10 cellular contexts compared by ENCODE assay signal in genomic region chr6:111462770-111463391, GRCh38. TPM values are rescaled to one million over a fixed set of nuclear protein-coding genes. Genes with fewer than 3 reads are reported as not detected.
DNase-seq lines count a peak whose midpoint lies in the region; ATAC-seq and TF ChIP-seq lines count a peak whose summit lies in the region.
"Had no signal": no experiment of that assay in that cellular context is flagged by ENCODE, and none has a peak within 500 bp of the region (broad histone marks: within the 10 kb centered on the region; RNA-seq: fewer than 3 reads in every experiment).

No MANE protein-coding gene starts in this region.

- H3K79me2 ChIP-seq in PC-9 (ENCODE audit: low read depth) = peaks cover 29% of the 10 kb centered on the region

- 60 to 67% (median 63%) methylated on average over 7 of the region's 7 CpGs for WGBS in adrenal gland, 4 donors
- 76 to 87% (median 78%) methylated on average over 7 of the region's 7 CpGs for WGBS in spleen, 5 donors

- TF ChIP-seq POLR2A in adrenal gland (IDR thresholded peaks at IDR 0.05) (no peak), spleen (IDR thresholded peaks at IDR 0.05) (no peak)

- H3K4me3 Mint-ChIP-seq in activated CD8-positive, alpha-beta T cell treated with anti-CD3 and anti-CD28 coated beads, Interleukin-2, amount 10 ng/mL, durations not matched to agents 7 days and 5 days = no peak overlapping the region

- H3K4me1 ChIP-seq in adrenal gland (replicated peaks in 1 of 2) = peaks cover 0 to 34% of the 10 kb centered on the region in 2 donors
- peaks cover 38% of the 10 kb centered on the region for H3K4me1 ChIP-seq in left ventricle myocardium inferior
- peaks cover 6 to 35% (median 21%) of the 10 kb centered on the region in 6 donors for H3K4me1 ChIP-seq in spleen
- peaks cover 3% of the 10 kb centered on the region; the same call in 1 of the 2 replicates for H3K4me1 ChIP-seq in PC-9 (replicated peaks; ENCODE audit: insufficient read depth)

- peaks cover 27% of the 10 kb centered on the region for H3K36me3 Mint-ChIP-seq in activated CD8-positive, alpha-beta T cell treated with anti-CD3 and anti-CD28 coated beads, Interleukin-2, amount 10 ng/mL, durations not matched to agents 7 days and 5 days (ENCODE audit: low read depth)

- H3K27ac ChIP-seq in adrenal gland (peak overlapping the region in 3 of 5 donors; percentile 35 to 80 (median 77)), left ventricle myocardium inferior (replicated peaks) (peak overlapping the region; percentile 70), spleen (peak overlapping the region in 7 of 8 donors; percentile 47 to 83 (median 72)), PC-9 (no peak overlapping the region)

- H3K36me3 ChIP-seq in adrenal gland (replicated peaks in 1 of 2) (no peaks in the 10 kb centered on the region), left ventricle myocardium inferior (peaks cover 30% of the 10 kb centered on the region), spleen (peaks cover 0 to 13% (median 0%) of the 10 kb centered on the region in 6 donors), PC-9 (ENCODE audit: low read depth) (peaks cover 8% of the 10 kb centered on the region; the same call in 1 of the 2 replicates)

- intact Hi-C loops in adrenal gland (cut with DNase I) = no loop called here
- intact Hi-C loops in left ventricle myocardium inferior (cut with micrococcal nuclease) = no loop called here
- intact Hi-C loops in spleen (cut with DNase I; ENCODE audit: low total_unique reads) = no loop called here
- intact Hi-C loops in PC-9 (cut with micrococcal nuclease; ENCODE audit: unreplicated experiment) = no loop called here

- no peak overlapping the region for H3K4me2 ChIP-seq in PC-9

- H3K4me3 ChIP-seq in adrenal gland = no peak overlapping the region
- no peak overlapping the region for H3K4me3 ChIP-seq in left ventricle myocardium inferior
- H3K4me3 ChIP-seq in spleen = no peak overlapping the region
- H3K4me3 ChIP-seq in PC-9 = no peak overlapping the region

- CTCF ChIA-PET in PC-9 (lab: Charles Lee) = no interaction called here
- CTCF ChIA-PET in activated CD8-positive, alpha-beta T cell treated with anti-CD3 and anti-CD28 coated beads, Interleukin-2, amount 10 ng/mL, durations not matched to agents 7 days and 5 days (lab: Charles Lee) = interaction anchor here (1.4 to 1.8 kb wide), 3 partner anchors 16 to 204 kb away, joined by 4 to 7 read pairs (median 6); a partner anchor contains a TSS

- DNase-seq in HPDE6-E6E7 (ENCODE audit: extremely low spot score) (peak; percentile 27), adrenal gland (no peak), left ventricle myocardium inferior (no peak), spleen (no peak), PC-9 (no peak), NCI-H1048 (lab: John Stamatoyannopoulos, UW) (no peak)
- no peak for DNase-seq in activated CD4-positive, alpha-beta T cell treated with anti-CD3 and anti-CD28 coated beads, Interleukin-2, amount 50 U/mL, for 48 hours
- DNase-seq in activated CD8-positive, alpha-beta T cell treated with anti-CD3 and anti-CD28 coated beads, Interleukin-2, amount 10 ng/mL, durations not matched to agents 7 days and 5 days = no peak
- DNase-seq: central memory CD4-positive, alpha-beta T cell; NCI-H1105 treated with DMSO at 0.1 percent for 48 hours had no signal

- H3F3A ChIP-seq in PC-9 (ENCODE audit: insufficient read depth, low read depth) = peaks cover 10% of the 10 kb centered on the region; the same call in 1 of the 2 replicates

- ATAC-seq in activated CD8-positive, alpha-beta T cell treated with anti-CD3 and anti-CD28 coated beads, Interleukin-2, amount 10 ng/mL, durations not matched to agents 7 days and 5 days = no peak

- no peaks in the 10 kb centered on the region for H4K20me1 ChIP-seq in PC-9 (ENCODE audit: insufficient read depth)

- no peaks in the 10 kb centered on the region for H3K9me2 ChIP-seq in PC-9 (ENCODE audit: insufficient read depth)

- H3K9me3 ChIP-seq in adrenal gland (replicated peaks in 1 of 3) (peaks cover 0 to 6% (median 0%) of the 10 kb centered on the region in 3 donors), left ventricle myocardium inferior (replicated peaks) (peaks cover 12% of the 10 kb centered on the region), spleen (peaks cover 0 to 17% (median 11%) of the 10 kb centered on the region in 8 donors), PC-9 (ENCODE audit: insufficient read depth, low read depth) (peaks cover 17% of the 10 kb centered on the region; the same call in 1 of the 2 replicates)

- no peaks in the 10 kb centered on the region for H3K27me3 Mint-ChIP-seq in activated CD8-positive, alpha-beta T cell treated with anti-CD3 and anti-CD28 coated beads, Interleukin-2, amount 10 ng/mL, durations not matched to agents 7 days and 5 days (ENCODE audit: low read depth)

- H3K9me3 Mint-ChIP-seq in activated CD8-positive, alpha-beta T cell treated with anti-CD3 and anti-CD28 coated beads, Interleukin-2, amount 10 ng/mL, durations not matched to agents 7 days and 5 days (ENCODE audit: insufficient read depth) = peaks cover 8% of the 10 kb centered on the region

- POLR2A ChIA-PET in PC-9 (lab: Charles Lee; ENCODE audit: unreplicated experiment) = no interaction called here
- POLR2A ChIA-PET in activated CD8-positive, alpha-beta T cell treated with anti-CD3 and anti-CD28 coated beads, Interleukin-2, amount 10 ng/mL, durations not matched to agents 7 days and 5 days (lab: Charles Lee) = interaction anchor here (0.6 to 1.2 kb wide), 3 partner anchors 22 to 204 kb away, joined by 3 read pairs; a partner anchor contains a TSS

- H2AFZ ChIP-seq in PC-9 = no peak overlapping the region

- TF ChIP-seq CTCF in adrenal gland (IDR thresholded peaks at IDR 0.05) (no peak), left ventricle myocardium inferior (IDR thresholded peaks at IDR 0.05; ENCODE audit: borderline replicate concordance) (no peak), spleen (IDR thresholded peaks at IDR 0.05 in 8 of 11, conservative IDR thresholded peaks at IDR 0.05 in 3 of 11) (no peak), PC-9 (conservative IDR thresholded peaks at IDR 0.05) (no peak)

- no TSS peak for BruUV-seq in PC-9 (replicated peaks; lab: Mats Ljungman, UMichigan)

- no peak overlapping the region for H3K27ac Mint-ChIP-seq in activated CD8-positive, alpha-beta T cell treated with anti-CD3 and anti-CD28 coated beads, Interleukin-2, amount 10 ng/mL, durations not matched to agents 7 days and 5 days

- H3K27me3 ChIP-seq in adrenal gland (no peaks in the 10 kb centered on the region), left ventricle myocardium inferior (ENCODE audit: low read depth) (no peaks in the 10 kb centered on the region), spleen (replicated peaks in 1 of 7) (no peaks in the 10 kb centered on the region), PC-9 (ENCODE audit: insufficient read depth, low read depth) (no peaks in the 10 kb centered on the region)

- H3K4me1 Mint-ChIP-seq in activated CD8-positive, alpha-beta T cell treated with anti-CD3 and anti-CD28 coated beads, Interleukin-2, amount 10 ng/mL, durations not matched to agents 7 days and 5 days (ENCODE audit: low read depth) = peaks cover 14% of the 10 kb centered on the region

RNA-seq across cellular contexts. Expression of gene REV3L, which starts 20.1 kb away (rescaled TPM):
- total RNA-seq in adrenal gland = 10 to 100 TPM; 24.6 to 45.7 (median 28.4) TPM
- 10 to 100 TPM; 16.8 to 21.7 (median 17.2) TPM for polyA plus RNA-seq in adrenal gland
- 12.5 TPM for total RNA-seq in left ventricle myocardium inferior
- 10 to 100 TPM; 20.2 to 60.9 (median 37.0) TPM for total RNA-seq in spleen
- 1 to 10 TPM; 7.7 to 9.2 (median 8.4) TPM for polyA plus RNA-seq in spleen
- total RNA-seq in PC-9 (2021) = 22.9 and 23.8 TPM in 2 replicates
- 10 to 100 TPM; 29.2 to 30.0 TPM for total RNA-seq in activated CD8-positive, alpha-beta T cell treated with anti-CD3 and anti-CD28 coated beads, Interleukin-2, amount 10 ng/mL, durations not matched to agents 7 days and 5 days
